In genomic region chr10:76736392-76736791, GRCh38 we compare ENCODE assay signal across 19 cellular contexts.
"Had no signal": no experiment of that assay in that cellular context is flagged by ENCODE, and none has a peak within 500 bp of the region (broad histone marks: within the 10 kb centered on the region; RNA-seq: fewer than 3 reads in every experiment).

No MANE protein-coding gene starts in this region.

- H3K4me3 Mint-ChIP-seq: activated naive CD4-positive, alpha-beta T cell treated with anti-CD3 and anti-CD28 coated beads for 36 hours; memory B cell; WTC11 had no signal

- H3K4me1 ChIP-seq: gastrocnemius medialis, parathyroid adenoma, right lobe of liver, stomach had no signal

- H3K4me3 ChIP-seq: gastrocnemius medialis, mucosa of descending colon, right lobe of liver, stomach had no signal

- H3K9me3 ChIP-seq: gastrocnemius medialis, mucosa of descending colon, right lobe of liver had no signal

- H3K27ac Mint-ChIP-seq: activated naive CD4-positive, alpha-beta T cell treated with anti-CD3 and anti-CD28 coated beads for 36 hours; memory B cell; WTC11 had no signal

- H3K36me3 Mint-ChIP-seq: memory B cell had no signal

- DNase-seq: activated CD4-positive, alpha-beta T cell treated with anti-CD3 and anti-CD28 coated beads for 4 hours; activated naive CD4-positive, alpha-beta T cell treated with anti-CD3 and anti-CD28 coated beads for 36 hours; activated T-cell treated with anti-CD3 and anti-CD28 coated beads for 4 hours; aorta; brain microvascular endothelial cell; central memory CD4-positive, alpha-beta T cell; gastrocnemius medialis; left ventricle myocardium superior; mucosa of descending colon; right lobe of liver; small intestine; stimulated activated CD4-positive, alpha-beta T cell treated with anti-CD3 and anti-CD28 coated beads, Interleukin-15, amount 100 ng/mL, for 24 hours; stimulated activated CD4-positive, alpha-beta T cell treated with anti-CD3 and anti-CD28 coated beads, Interleukin-2, amount 100 ng/mL, for 48 hours; stomach; trophoblast cell had no signal

- H3K36me3 ChIP-seq: brain microvascular endothelial cell, gastrocnemius medialis, right lobe of liver, stomach had no signal

- H3K27me3 ChIP-seq: brain microvascular endothelial cell, gastrocnemius medialis, right lobe of liver, stomach had no signal

- H3K27me3 Mint-ChIP-seq: memory B cell had no signal

- ATAC-seq: gastrocnemius medialis; left ventricle myocardium superior; mucosa of descending colon; naive thymus-derived CD4-positive, alpha-beta T cell; right lobe of liver; WTC11 had no signal

- H3K4me1 Mint-ChIP-seq: memory B cell had no signal

- H3K27ac ChIP-seq: brain microvascular endothelial cell, gastrocnemius medialis, parathyroid adenoma, right lobe of liver, stomach had no signal
